In the genomic region with DNA sequence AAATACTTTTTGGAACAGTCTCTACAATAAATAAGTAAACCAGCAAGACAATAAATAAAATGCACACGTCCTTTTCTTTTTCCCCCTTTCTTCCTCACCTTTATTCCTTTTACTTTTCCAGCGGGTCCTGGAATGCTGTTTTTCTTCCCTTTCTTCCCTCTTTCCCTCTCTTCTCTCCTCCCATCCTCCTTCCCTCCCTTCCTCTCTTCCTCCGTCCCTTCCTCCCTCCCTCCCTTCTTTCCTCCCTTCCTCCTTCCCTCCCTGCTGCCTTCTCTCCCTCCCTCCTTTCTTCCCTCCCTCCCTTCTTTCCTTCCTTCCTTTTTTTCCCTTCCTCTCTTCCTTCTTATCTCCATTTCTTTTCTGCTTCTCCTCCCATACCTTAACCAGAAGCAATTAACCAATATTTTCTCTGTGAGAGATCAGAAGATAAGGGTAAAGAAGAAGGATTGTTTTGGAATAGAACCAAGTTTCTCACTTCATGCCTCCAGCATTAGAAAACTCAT, we compare ENCODE assay signal across 32 cellular contexts. TPM values are rescaled to one million over a fixed set of nuclear protein-coding genes. Genes with fewer than 3 reads are reported as not detected.
DNase-seq lines count a peak whose midpoint lies in the region; ATAC-seq and TF ChIP-seq lines count a peak whose summit lies in the region.
"Had no signal": no experiment of that assay in that cellular context is flagged by ENCODE, and none has a peak within 500 bp of the region (broad histone marks: within the 10 kb centered on the region; RNA-seq: fewer than 3 reads in every experiment).

No MANE protein-coding gene starts in this region.

- ATAC-seq in naive B cell (ENCODE audit: low read depth in 2 of 2) (no peak), HG03457 (IDR thresholded peaks at IDR 0.05; ENCODE audit: unreplicated experiment) (no peak)
- ATAC-seq in stimulated activated naive CD8-positive, alpha-beta T cell treated with anti-CD3 and anti-CD28 coated beads, Interleukin-15, amount 100 ng/mL, for 72 hours, result no peak
- ATAC-seq: CD8-positive, alpha-beta T cell; heart right ventricle; natural killer cell; stimulated activated effector memory CD8-positive, alpha-beta T cell treated with anti-CD3 and anti-CD28 coated beads, Interleukin-12 subunit alpha, Interleukin-12 subunit beta, amount 100 ng/mL, for 72 hours had no signal

- peaks cover 0 to 9% of the 10 kb centered on the region in 2 donors for H3K4me1 ChIP-seq in breast epithelium
- H3K4me1 ChIP-seq in colonic mucosa, result peaks cover 13% of the 10 kb centered on the region
- H3K4me1 ChIP-seq: BE2C had no signal

- CTCF ChIA-PET in MCF 10A (lab: Yijun Ruan, JAX), result interaction anchor here (1.1 to 1.3 kb wide), 2 partner anchors 13 to 14 kb away, joined by 3 read pairs; no protein-coding TSS in a partner anchor

- no peaks in the 10 kb centered on the region for H3K27me3 Mint-ChIP-seq in MCF 10A (ENCODE audit: insufficient read depth, unreplicated experiment)
- peaks cover 0 to 9% (median 0%) of the 10 kb centered on the region in 3 donors for H3K27me3 Mint-ChIP-seq in naive B cell
- H3K27me3 Mint-ChIP-seq in stimulated activated naive CD8-positive, alpha-beta T cell treated with anti-CD3 and anti-CD28 coated beads, Interleukin-15, amount 100 ng/mL, for 72 hours, result no peaks in the 10 kb centered on the region
- H3K27me3 Mint-ChIP-seq: central memory CD8-positive, alpha-beta T cell had no signal

- POLR2A ChIA-PET in MCF 10A (lab: Yijun Ruan, JAX), result interaction anchor here (0.5 to 3.4 kb wide), 7 partner anchors 8 to 106 kb away, joined by 3 to 98 read pairs (median 14); partner anchors contain the start of genes ARPC4, CRELD1, IL17RC and RPUSD3

- no peak for TF ChIP-seq POLR2A in breast epithelium (IDR thresholded peaks at IDR 0.05)

- peak overlapping the region; percentile 33 for H3K4me3 Mint-ChIP-seq in MCF 10A (ENCODE audit: unreplicated experiment)
- H3K4me3 Mint-ChIP-seq in naive B cell, result no peak overlapping the region
- no peak overlapping the region for H3K4me3 Mint-ChIP-seq in stimulated activated naive CD8-positive, alpha-beta T cell treated with anti-CD3 and anti-CD28 coated beads, Interleukin-15, amount 100 ng/mL, for 72 hours
- H3K4me3 Mint-ChIP-seq: CD8-positive, alpha-beta T cell; central memory CD8-positive, alpha-beta T cell; H9; mesothelial cell of epicardium; natural killer cell; stimulated activated effector memory CD8-positive, alpha-beta T cell treated with anti-CD3 and anti-CD28 coated beads, Interleukin-12 subunit alpha, Interleukin-12 subunit beta, amount 100 ng/mL, for 72 hours had no signal

- peaks cover 63% of the 10 kb centered on the region for H3K4me1 Mint-ChIP-seq in MCF 10A (ENCODE audit: insufficient read depth, unreplicated experiment)
- H3K4me1 Mint-ChIP-seq in naive B cell, result peaks cover 21 to 35% (median 26%) of the 10 kb centered on the region in 3 donors
- peaks cover 75% of the 10 kb centered on the region for H3K4me1 Mint-ChIP-seq in stimulated activated naive CD8-positive, alpha-beta T cell treated with anti-CD3 and anti-CD28 coated beads, Interleukin-15, amount 100 ng/mL, for 72 hours

- H3K27me3 ChIP-seq in breast epithelium, result no peaks in the 10 kb centered on the region
- no peaks in the 10 kb centered on the region for H3K27me3 ChIP-seq in colonic mucosa
- H3K27me3 ChIP-seq: BE2C, esophagus squamous epithelium, heart right ventricle had no signal

- DNase-seq in MCF 10A (ENCODE audit: unreplicated experiment) (no peak), breast epithelium (ENCODE audit: low spot score in 2 of 2) (no peak), colonic mucosa (no peak), naive B cell (no peak)
- no peak for DNase-seq in stimulated activated naive CD8-positive, alpha-beta T cell treated with anti-CD3 and anti-CD28 coated beads, Interleukin-15, amount 100 ng/mL, for 72 hours
- DNase-seq in activated CD8-positive, alpha-beta memory T cell treated with anti-CD3 and anti-CD28 coated beads, Interleukin-2, amount 50 U/mL, for 48 hours, result no peak
- DNase-seq: activated CD4-positive, alpha-beta T cell treated with anti-CD3 and anti-CD28 coated beads for 4 hours; activated CD8-positive, alpha-beta memory T cell treated with anti-CD3 and anti-CD28 coated beads for 24 hours; activated effector memory CD4-positive, alpha-beta T cell treated with Interleukin-2 at 50 U/mL for 16 hours; BE2C; CD8-positive, alpha-beta T cell; esophagus squamous epithelium; foreskin melanocyte; H9; heart right ventricle; kidney glomerular epithelial cell; natural killer cell; NCI-H1694; NCI-H446 treated with DMSO at 0.1 percent for 48 hours; NCI-H774; SW 1271; T-helper 9 cell; WERI-Rb-1 had no signal

- no peak for TF ChIP-seq CTCF in MCF 10A (IDR thresholded peaks at IDR 0.05; ENCODE audit: unreplicated experiment)
- TF ChIP-seq CTCF in breast epithelium (IDR thresholded peaks at IDR 0.05), result no peak
- no peak for TF ChIP-seq CTCF in colonic mucosa (IDR thresholded peaks at IDR 0.05)

- H3K36me3 Mint-ChIP-seq in MCF 10A (ENCODE audit: insufficient read depth, unreplicated experiment) (peaks cover 11% of the 10 kb centered on the region), naive B cell (peaks cover 0 to 6% of the 10 kb centered on the region in 2 donors)
- H3K36me3 Mint-ChIP-seq: natural killer cell had no signal

- H3K36me3 ChIP-seq in breast epithelium (no peaks in the 10 kb centered on the region), colonic mucosa (no peaks in the 10 kb centered on the region)
- H3K36me3 ChIP-seq: BE2C, esophagus squamous epithelium, WERI-Rb-1 had no signal

- H3K9me3 Mint-ChIP-seq in MCF 10A (ENCODE audit: unreplicated experiment) (peaks cover 6% of the 10 kb centered on the region), naive B cell (no peaks in the 10 kb centered on the region)
- peaks cover 0 to 5% of the 10 kb centered on the region in 2 donors for H3K9me3 Mint-ChIP-seq in stimulated activated naive CD8-positive, alpha-beta T cell treated with anti-CD3 and anti-CD28 coated beads, Interleukin-15, amount 100 ng/mL, for 72 hours
- H3K9me3 Mint-ChIP-seq: CD8-positive, alpha-beta T cell; central memory CD8-positive, alpha-beta T cell; H9; mesothelial cell of epicardium; natural killer cell; stimulated activated effector memory CD8-positive, alpha-beta T cell treated with anti-CD3 and anti-CD28 coated beads, Interleukin-12 subunit alpha, Interleukin-12 subunit beta, amount 100 ng/mL, for 72 hours had no signal

- H3K4me3 ChIP-seq in breast epithelium (no peak overlapping the region), colonic mucosa (no peak overlapping the region)
- H3K4me3 ChIP-seq: esophagus squamous epithelium, GM12878, heart right ventricle had no signal

- no TSS peak for BruUV-seq in MCF 10A (replicated peaks; lab: Mats Ljungman, UMichigan)

- H3K9ac ChIP-seq in colonic mucosa (ENCODE audit: low read depth in 2 of 2, low read length in 2 of 2), result peak overlapping the region in 1 of 2 donors; percentile 88

- intact Hi-C loops in MCF 10A (cut with micrococcal nuclease), result no loop called here
- intact Hi-C loops in breast epithelium (cut with DNase I; ENCODE audit: low total_unique reads), result no loop called here
- intact Hi-C loops in colonic mucosa (cut with DNase I), result no loop called here

- H3K9me3 ChIP-seq in breast epithelium, result no peaks in the 10 kb centered on the region
- H3K9me3 ChIP-seq in colonic mucosa, result no peaks in the 10 kb centered on the region
- H3K9me3 ChIP-seq: BE2C, esophagus squamous epithelium, heart right ventricle had no signal

- H3K27ac ChIP-seq in breast epithelium, result peak overlapping the region in 1 of 2 donors; percentile 79
- H3K27ac ChIP-seq in colonic mucosa, result peak overlapping the region; percentile 97
- H3K27ac ChIP-seq: heart right ventricle, WERI-Rb-1 had no signal

- peak overlapping the region; percentile 79 for H3K27ac Mint-ChIP-seq in MCF 10A (ENCODE audit: low read depth, unreplicated experiment)
- H3K27ac Mint-ChIP-seq in naive B cell, result peak overlapping the region in 4 of 6 donors; percentile 47 to 88 (median 69)
- no peak overlapping the region for H3K27ac Mint-ChIP-seq in stimulated activated naive CD8-positive, alpha-beta T cell treated with anti-CD3 and anti-CD28 coated beads, Interleukin-15, amount 100 ng/mL, for 72 hours

RNA-seq across cellular contexts. Expression of gene IL17RE, which starts 3.3 kb away (rescaled TPM):
- total RNA-seq in MCF 10A (2022) (5.0 and 5.5 TPM in 2 replicates), breast epithelium (10 to 100 TPM; 11.5 to 22.0 (median 11.7) TPM), colonic mucosa (10 to 100 TPM; 66.4 to 71.4 TPM)
- polyA plus RNA-seq in naive B cell (ENCODE audit: low read depth in 6 of 6), result not detected
- total RNA-seq: RPMI7951 had no signal

RNA-seq across cellular contexts. Expression of gene JAGN1, which starts 8.9 kb away (rescaled TPM):
- total RNA-seq in MCF 10A (2022) (49.7 and 55.4 TPM in 2 replicates), breast epithelium (10 to 100 TPM; 34.1 to 73.1 (median 56.5) TPM), colonic mucosa (10 to 100 TPM; 43.7 to 51.2 TPM)
- polyA plus RNA-seq in naive B cell (ENCODE audit: low read depth in 6 of 6), result 10 to 100 TPM; 53.2 to 70.4 (median 59.7) TPM

RNA-seq across cellular contexts. Expression of gene IL17RC, which starts 17.6 kb away (rescaled TPM):
- total RNA-seq in MCF 10A (2022) (25.7 and 30.1 TPM in 2 replicates), breast epithelium (100 to 1,000 TPM in 1 of 3 donors, 10 to 100 TPM in 2; 59.6 to 119 (median 90.6) TPM), colonic mucosa (10 to 100 TPM; 21.2 to 26.8 TPM)
- polyA plus RNA-seq in naive B cell (ENCODE audit: low read depth in 6 of 6), result 1 to 10 TPM; 3.9 to 9.1 (median 7.6) TPM

RNA-seq across cellular contexts. Expression of gene CIDEC, which starts 19.3 kb away (rescaled TPM):
- total RNA-seq in MCF 10A (2022), result not detected in 2 replicates
- total RNA-seq in breast epithelium, result 1,000 to 10,000 TPM in 1 of 3 donors, 100 to 1,000 TPM in 1, 10 to 100 TPM in 1; 92.3 to 1,697 (median 153) TPM
- 1 to 10 TPM; 4.5 to 8.9 TPM for total RNA-seq in colonic mucosa
- polyA plus RNA-seq in naive B cell (ENCODE audit: low read depth in 6 of 6), result under 1 TPM in 1 of 6 donors, not detected in 5; 0.36 TPM
- total RNA-seq: CD8-positive, alpha-beta T cell; dermis microvascular lymphatic vessel endothelial cell; esophagus squamous epithelium; GM12878; H9; LHCN-M2; mesothelial cell of epicardium; natural killer cell; RPMI7951; urinary bladder had no signal

RNA-seq across cellular contexts. Expression of gene CRELD1, which starts 34.3 kb away (rescaled TPM):
- total RNA-seq in MCF 10A (2022) (13.4 and 19.9 TPM in 2 replicates), breast epithelium (10 to 100 TPM; 33.6 to 52.4 (median 44.6) TPM), colonic mucosa (10 to 100 TPM; 23.3 to 40.4 TPM)
- polyA plus RNA-seq in naive B cell (ENCODE audit: low read depth in 6 of 6), result 10 to 100 TPM; 16.5 to 60.6 (median 27.5) TPM

Comparison
In these comparisons a context has a peak if more than half of its experiments do, and no peak if none do; other contexts are left out.
1. H3K27ac Mint-ChIP-seq: peak in MCF 10A (single experiment) and naive B cell (4 of 6); none in stimulated activated naive CD8-positive, alpha-beta T cell treated with anti-CD3 and anti-CD28 coated beads, Interleukin-15, amount 100 ng/mL, for 72 hours (0 of 2).